ENCODE assay signal across 12 cellular contexts in the genomic region with DNA sequence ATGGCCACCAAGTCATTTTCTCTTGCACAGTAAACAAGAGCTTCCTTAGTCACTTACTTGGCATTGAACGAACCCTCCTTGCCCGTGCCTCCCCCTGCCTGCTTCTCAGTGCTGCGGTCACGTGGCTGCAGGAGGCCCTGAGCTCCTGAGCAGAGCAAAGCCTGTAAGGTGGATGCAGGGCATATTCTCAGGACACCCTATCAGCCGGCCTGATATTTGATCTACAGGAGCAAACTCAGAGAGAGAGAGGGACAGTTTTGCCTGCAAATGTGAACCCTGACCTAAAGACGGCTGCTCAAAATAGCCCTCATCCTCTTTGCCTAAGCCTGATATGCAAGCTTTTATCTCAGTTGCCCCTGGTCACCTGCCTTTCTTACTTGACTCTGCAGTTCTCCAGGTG.
DNase-seq lines count a peak whose midpoint lies in the region; ATAC-seq and TF ChIP-seq lines count a peak whose summit lies in the region.
"Had no signal": no experiment of that assay in that cellular context is flagged by ENCODE, and none has a peak within 500 bp of the region (broad histone marks: within the 10 kb centered on the region; RNA-seq: fewer than 3 reads in every experiment).

No MANE protein-coding gene starts in this region.

- peaks cover 20% of the 10 kb centered on the region for H3K36me3 ChIP-seq in right atrium auricular region
- H3K36me3 ChIP-seq in kidney epithelial cell (ENCODE audit: control insufficient read depth, insufficient read depth, low read length), result no peaks in the 10 kb centered on the region

- peaks cover 0 to 16% of the 10 kb centered on the region in 2 donors for H3K4me1 ChIP-seq in right atrium auricular region
- H3K4me1 ChIP-seq: SJSA1 had no signal

- DNase-seq in Right ventricle myocardium superior, result no peak
- DNase-seq in right atrium auricular region (ENCODE audit: low spot score), result no peak
- DNase-seq in astrocyte of the spinal cord (ENCODE audit: low read depth, low spot score), result peak; percentile 22
- DNase-seq in kidney epithelial cell (ENCODE audit: low read depth), result peak; percentile 12
- no peak for DNase-seq in C1 segment of cervical spinal cord (lab: John Stamatoyannopoulos, UW)
- no peak for DNase-seq in activated gamma-delta T cell treated with Interleukin-2 at 50 U/mL for 16 hours
- DNase-seq: AML-193, NCI-H1436 had no signal

- H3K9me3 ChIP-seq in right atrium auricular region, result no peaks in the 10 kb centered on the region
- H3K9me3 ChIP-seq: neutrophil, SJSA1 had no signal

- H3K4me3 ChIP-seq in right atrium auricular region (no peak overlapping the region), astrocyte of the spinal cord (ENCODE audit: low read depth, low read length) (no peak overlapping the region), kidney epithelial cell (ENCODE audit: low read depth, low read length) (no peak overlapping the region)
- H3K4me3 ChIP-seq: SJSA1 had no signal

- ATAC-seq in Right ventricle myocardium superior (ENCODE audit: poor library complexity), result peak; percentile 75
- no peak for ATAC-seq in GM18867 (IDR thresholded peaks at IDR 0.05; ENCODE audit: unreplicated experiment)
- no peak for ATAC-seq in HG03135 (IDR thresholded peaks at IDR 0.05; ENCODE audit: unreplicated experiment)

- H3K27ac ChIP-seq in right atrium auricular region, result peak overlapping the region in 1 of 2 donors; percentile 49
- H3K27ac ChIP-seq: neutrophil, SJSA1 had no signal

- TF ChIP-seq CTCF in right atrium auricular region (IDR thresholded peaks at IDR 0.05) (no peak), astrocyte of the spinal cord (IDR thresholded peaks at IDR 0.05; ENCODE audit: low read depth, low read length) (no peak), kidney epithelial cell (IDR thresholded peaks at IDR 0.05; ENCODE audit: insufficient read depth, low read length, poor library complexity, severe bottlenecking) (no peak)

- in situ Hi-C loops in astrocyte of the spinal cord (cut with HindIII; ENCODE audit: low sequenced_read_pairs), result no loop called here

- intact Hi-C loops in Right ventricle myocardium superior (cut with DNase I), result no loop called here

- H3K27me3 ChIP-seq in right atrium auricular region (no peaks in the 10 kb centered on the region), kidney epithelial cell (ENCODE audit: control insufficient read depth, insufficient read depth, low read length) (no peaks in the 10 kb centered on the region)
- H3K27me3 ChIP-seq: neutrophil, SJSA1 had no signal

Comparison
In these comparisons a context has a peak if more than half of its experiments do, and no peak if none do; other contexts are left out.
1. DNase-seq: peak in astrocyte of the spinal cord (single experiment) and kidney epithelial cell (single experiment); none in Right ventricle myocardium superior (single experiment), right atrium auricular region (single experiment), C1 segment of cervical spinal cord (0 of 14) and activated gamma-delta T cell treated with Interleukin-2 at 50 U/mL for 16 hours (single experiment).